22 cellular contexts compared by ENCODE assay signal in genomic region chr11:130474637-130475400, GRCh38. TPM values are rescaled to one million over a fixed set of nuclear protein-coding genes. Genes with fewer than 3 reads are reported as not detected.
DNase-seq lines count a peak whose midpoint lies in the region; ATAC-seq and TF ChIP-seq lines count a peak whose summit lies in the region.
"Had no signal": no experiment of that assay in that cellular context is flagged by ENCODE, and none has a peak within 500 bp of the region (broad histone marks: within the 10 kb centered on the region; RNA-seq: fewer than 3 reads in every experiment).

No MANE protein-coding gene starts in this region.

- H3K4me1 Mint-ChIP-seq in neural progenitor cell, result peaks cover 7% of the 10 kb centered on the region
- H3K4me1 Mint-ChIP-seq: CD4-positive, CD25-positive, alpha-beta regulatory T cell had no signal

- TF ChIP-seq CTCF in right atrium auricular region (IDR thresholded peaks at IDR 0.05), result no peak
- TF ChIP-seq CTCF in neural progenitor cell (IDR thresholded peaks at IDR 0.05), result no peak
- TF ChIP-seq CTCF in tibial nerve (IDR thresholded peaks at IDR 0.05), result no peak

- no peaks in the 10 kb centered on the region for H3F3A ChIP-seq in neural progenitor cell (ENCODE audit: low read depth)

- ATAC-seq in Right ventricle myocardium superior (ENCODE audit: poor library complexity), result no peak
- ATAC-seq: Right ventricle myocardium inferior had no signal

- no peaks in the 10 kb centered on the region for H3K9me3 Mint-ChIP-seq in neural progenitor cell
- H3K9me3 Mint-ChIP-seq: CD4-positive, CD25-positive, alpha-beta regulatory T cell had no signal

- DNase-seq in right atrium auricular region (ENCODE audit: low spot score), result peak; percentile 54
- DNase-seq in Right ventricle myocardium superior, result no peak
- peak; percentile 23 for DNase-seq in ecto neural progenitor cell (ENCODE audit: low spot score)
- no peak for DNase-seq in neural progenitor cell (ENCODE audit: low spot score)
- DNase-seq in NCI-H2107 treated with DMSO at 0.1 percent for 48 hours (lab: John Stamatoyannopoulos, UW; ENCODE audit: unreplicated experiment), result no peak
- DNase-seq in activated CD4-positive, alpha-beta T cell treated with anti-CD3 and anti-CD28 coated beads for 48 hours, result no peak
- DNase-seq in NCI-H1436 (lab: John Stamatoyannopoulos, UW), result no peak
- no peak for DNase-seq in tibial nerve (ENCODE audit: low spot score in 2 of 2)
- DNase-seq: AML-193; Calu3; CD4-positive, CD25-positive, alpha-beta regulatory T cell; DND-41; GF-D8; GOT3; KG1; NCI-H1105 treated with DMSO at 0.1 percent for 48 hours; NCI-H1930; NCI-H2171 treated with DMSO at 0.1 percent for 48 hours; NCI-H774; PC-9 had no signal

- H3K4me3 ChIP-seq in right atrium auricular region, result no peak overlapping the region
- no peak overlapping the region for H3K4me3 ChIP-seq in neural progenitor cell
- H3K4me3 ChIP-seq in tibial nerve, result no peak overlapping the region
- H3K4me3 ChIP-seq: PC-9 had no signal

- WGBS in tibial nerve, 2 donors, result 89 to 92% methylated on average over 12 of the region's 12 CpGs

- H3K36me3 ChIP-seq in right atrium auricular region (peaks cover 50% of the 10 kb centered on the region), neural progenitor cell (no peaks in the 10 kb centered on the region), tibial nerve (peaks cover 0 to 42% (median 4%) of the 10 kb centered on the region in 3 donors)

- H3K36me3 Mint-ChIP-seq in neural progenitor cell, result peaks cover 2% of the 10 kb centered on the region
- H3K36me3 Mint-ChIP-seq: CD4-positive, CD25-positive, alpha-beta regulatory T cell had no signal

- H3K4me1 ChIP-seq in right atrium auricular region (peaks cover 0 to 38% of the 10 kb centered on the region in 2 donors), neural progenitor cell (peaks cover 6% of the 10 kb centered on the region), tibial nerve (peaks cover 0 to 34% (median 29%) of the 10 kb centered on the region in 4 donors)

- H3K27me3 ChIP-seq in right atrium auricular region (no peaks in the 10 kb centered on the region), neural progenitor cell (no peaks in the 10 kb centered on the region), tibial nerve (no peaks in the 10 kb centered on the region)

- H3K27ac ChIP-seq in right atrium auricular region (peak overlapping the region; percentile 80 to 93), neural progenitor cell (no peak overlapping the region), tibial nerve (peak overlapping the region in 2 of 4 donors; percentile 4 to 84)
- H3K27ac ChIP-seq: PC-9 had no signal

- H2AFZ ChIP-seq in neural progenitor cell (replicated peaks), result no peak overlapping the region
- H2AFZ ChIP-seq: PC-9 had no signal

- no peak overlapping the region for H3K9ac ChIP-seq in neural progenitor cell

- TF ChIP-seq POLR2A in tibial nerve (IDR thresholded peaks at IDR 0.05), result no peak

- no peak overlapping the region for H3K4me2 ChIP-seq in neural progenitor cell
- H3K4me2 ChIP-seq: PC-9 had no signal

- H3K9me3 ChIP-seq in right atrium auricular region, result no peaks in the 10 kb centered on the region
- no peaks in the 10 kb centered on the region for H3K9me3 ChIP-seq in neural progenitor cell (ENCODE audit: low read depth)
- no peaks in the 10 kb centered on the region for H3K9me3 ChIP-seq in tibial nerve

- peaks cover 2% of the 10 kb centered on the region for H3K27me3 Mint-ChIP-seq in neural progenitor cell (ENCODE audit: insufficient read depth, low read depth)

- H3K4me3 Mint-ChIP-seq in neural progenitor cell, result no peak overlapping the region
- H3K4me3 Mint-ChIP-seq: CD4-positive, CD25-positive, alpha-beta regulatory T cell had no signal

- no peak for TF ChIP-seq EP300 in tibial nerve (IDR thresholded peaks at IDR 0.05)

- intact Hi-C loops in Right ventricle myocardium superior (cut with DNase I), result no loop called here

- H3K27ac Mint-ChIP-seq in neural progenitor cell, result peak overlapping the region; percentile 65
- H3K27ac Mint-ChIP-seq: CD4-positive, CD25-positive, alpha-beta regulatory T cell had no signal

- H4K20me1 ChIP-seq in neural progenitor cell (ENCODE audit: low read depth), result no peaks in the 10 kb centered on the region

- no peaks in the 10 kb centered on the region for H3K79me2 ChIP-seq in neural progenitor cell (ENCODE audit: low read depth)

RNA-seq across cellular contexts. Expression of gene ADAMTS15, which starts 26.4 kb away (rescaled TPM):
- total RNA-seq in right atrium auricular region, result 10 to 100 TPM; 17.5 to 21.2 TPM
- 43.5 TPM for total RNA-seq in Right ventricle myocardium superior
- total RNA-seq in neural progenitor cell (ENCODE audit: low replicate concordance), result 0.09 and 0.25 TPM in 2 replicates
- 10 to 100 TPM; 18.4 to 34.1 (median 24.9) TPM for total RNA-seq in tibial nerve
- total RNA-seq: CD4-positive, CD25-positive, alpha-beta regulatory T cell had no signal

RNA-seq across cellular contexts. Expression of gene ADAMTS8, which starts 46.4 kb away (rescaled TPM):
- total RNA-seq in right atrium auricular region (1 to 10 TPM; 2.5 to 7.8 TPM), Right ventricle myocardium superior (0.48 TPM), neural progenitor cell (ENCODE audit: low replicate concordance) (not detected in 2 replicates), tibial nerve (1 to 10 TPM in 3 of 4 donors, under 1 TPM in 1; 0.66 to 3.9 (median 1.6) TPM)
- total RNA-seq: A673; Calu3; CD4-positive, CD25-positive, alpha-beta regulatory T cell; PC-9 had no signal

Comparison
In these comparisons a context has a peak if more than half of its experiments do, and no peak if none do; other contexts are left out.
1. DNase-seq: peak in right atrium auricular region (single experiment) and ecto neural progenitor cell (single experiment); none in Right ventricle myocardium superior (single experiment), neural progenitor cell (single experiment), NCI-H2107 treated with DMSO at 0.1 percent for 48 hours (single experiment), activated CD4-positive, alpha-beta T cell treated with anti-CD3 and anti-CD28 coated beads for 48 hours (single experiment), NCI-H1436 (single experiment) and tibial nerve (0 of 2).
2. RNA of gene ADAMTS15, which starts 26.4 kb away (total RNA-seq): 43.5 TPM in Right ventricle myocardium superior (single experiment), 18.4 to 34.1 TPM in tibial nerve and 17.5 to 21.2 TPM in right atrium auricular region; 0.09 to 0.25 TPM in neural progenitor cell; every median in the first group is over 10 times any median in the second.